In genomic region chr6:41700577-41701347, GRCh38 we compare ENCODE assay signal across 2 cellular contexts.
A peak's percentile ranks its signal among the peaks of the same experiment; 100 is the strongest.
TF ChIP-seq lines count a peak whose summit lies in the region.

No MANE protein-coding gene starts in this region.

TF ChIP-seq in GM23338, 12 proteins besides CTCF, POLR2A, EP300 and RAD21:
- TF ChIP-seq CREB1 (CRISPR knock-in tag; IDR thresholded peaks at IDR 0.05; ENCODE audit: low read depth), result no peak
- no peak for TF ChIP-seq EZH2 (IDR thresholded peaks at IDR 0.05; ENCODE audit: low read depth, unreplicated experiment)
- TF ChIP-seq STAT1 (IDR thresholded peaks at IDR 0.05; ENCODE audit: unreplicated experiment), result no peak
- no peak for TF ChIP-seq EZH2phosphoT487 (IDR thresholded peaks at IDR 0.05; ENCODE audit: unreplicated experiment)
- TF ChIP-seq JUNB (IDR thresholded peaks at IDR 0.05; ENCODE audit: unreplicated experiment), result no peak
- TF ChIP-seq ZNF114 (CRISPR knock-in tag; IDR thresholded peaks at IDR 0.05), result no peak
- TF ChIP-seq NANOG (IDR thresholded peaks at IDR 0.05; ENCODE audit: borderline replicate concordance), result no peak
- TF ChIP-seq ZNF331 (CRISPR knock-in tag; IDR thresholded peaks at IDR 0.05; ENCODE audit: low read depth), result no peak
- TF ChIP-seq ZNF462 (CRISPR knock-in tag; IDR thresholded peaks at IDR 0.05), result no peak
- no peak for TF ChIP-seq ETS1 (IDR thresholded peaks at IDR 0.05)

TF ChIP-seq in K562, 482 proteins besides CTCF, POLR2A, EP300 and RAD21:
- TF ChIP-seq CTBP1 (IDR thresholded peaks at IDR 0.05; ENCODE audit: borderline replicate concordance), result 0 out of 2 replicates have a peak, but pooled peaks have one; percentile 13
- TF ChIP-seq PRDM10 (IDR thresholded peaks at IDR 0.05; ENCODE audit: partially characterized antibody), result peak; percentile 84
- TF ChIP-seq CREB3 (tag; conservative IDR thresholded peaks at IDR 0.05; ENCODE audit: low read depth), result no peak
- no peak for TF ChIP-seq DACH1 (IDR thresholded peaks at IDR 0.05; ENCODE audit: partially characterized antibody)
- TF ChIP-seq ELF2 (CRISPR knock-in tag; IDR thresholded peaks at IDR 0.05), result no peak
- no peak for TF ChIP-seq ZNF140 (CRISPR knock-in tag; IDR thresholded peaks at IDR 0.05)
- TF ChIP-seq ARHGAP35 (IDR thresholded peaks at IDR 0.05; ENCODE audit: partially characterized antibody), result no peak
